Comparison of ENCODE assay signal across 34 cellular contexts in the genomic region with DNA sequence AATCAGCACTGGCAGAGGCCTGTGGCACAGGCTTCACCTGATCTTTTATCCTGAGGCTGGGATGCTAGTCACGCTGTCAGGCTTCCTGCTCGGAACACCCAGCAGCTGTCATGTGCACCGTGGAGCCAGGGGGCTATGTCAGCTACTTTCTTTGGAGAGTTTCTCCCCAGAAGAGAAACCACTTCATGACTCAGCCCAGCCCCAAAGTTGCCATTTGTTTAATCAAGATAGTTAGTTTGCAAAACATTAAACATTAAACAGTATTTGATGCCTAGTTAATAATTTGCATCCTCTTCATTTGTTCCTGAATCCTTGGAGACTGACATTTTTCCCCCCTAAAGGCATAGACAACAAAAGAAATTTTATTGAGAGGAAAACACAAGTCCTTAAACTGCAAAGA. TPM values are rescaled to one million over a fixed set of nuclear protein-coding genes. Genes with fewer than 3 reads are reported as not detected.
DNase-seq lines count a peak whose midpoint lies in the region; ATAC-seq and TF ChIP-seq lines count a peak whose summit lies in the region.
"Had no signal": no experiment of that assay in that cellular context is flagged by ENCODE, and none has a peak within 500 bp of the region (broad histone marks: within the 10 kb centered on the region; RNA-seq: fewer than 3 reads in every experiment).

TSS of gene HABP2 (plus strand) at position 331 of the 400 bp plus-strand sequence. CDS start at position 400, 69 bp downstream.

- H3K9me3 ChIP-seq in hepatocyte (ENCODE audit: low read depth) (no peaks in the 10 kb centered on the region), upper lobe of right lung (no peaks in the 10 kb centered on the region)
- H3K9me3 ChIP-seq: gastrocnemius medialis, HAP-1, lower lobe of right lung, sigmoid colon, vagina had no signal

- H3K27ac ChIP-seq in hepatocyte: peak within 1 kb of the TSS; percentile 78
- H3K27ac ChIP-seq in upper lobe of right lung: no peak within 1 kb of the TSS
- H3K27ac ChIP-seq: gastrocnemius medialis, KMS-11, lower lobe of right lung, RWPE1, sigmoid colon, vagina had no signal

- no peaks in the 10 kb centered on the region for H4K20me1 ChIP-seq in hepatocyte (ENCODE audit: insufficient read depth, poor library complexity, severe bottlenecking)

- DNase-seq in NCI-H146 (lab: John Stamatoyannopoulos, UW) (peak; percentile 23), NCI-H146 treated with DMSO at 0.1 percent for 48 hours (lab: John Stamatoyannopoulos, UW; ENCODE audit: unreplicated experiment) (no peak), hepatocyte (ENCODE audit: low spot score) (peak; percentile 59), lung microvascular endothelial cell (ENCODE audit: low read depth in 2 of 2) (peak; percentile 12 to 31), upper lobe of right lung (no peak), NCI-H2196 treated with DMSO at 0.1 percent for 48 hours (lab: John Stamatoyannopoulos, UW; ENCODE audit: unreplicated experiment) (no peak), NCI-H2171 (lab: John Stamatoyannopoulos, UW) (no peak), GM19240 (ENCODE audit: insufficient read length, low spot score) (no peak)
- DNase-seq: 8988T; activated CD4-positive, CD25-positive, alpha-beta regulatory T cell treated with anti-CD3 and anti-CD28 coated beads, Interleukin-2, amount 50 U/mL, for 72 hours; activated CD8-positive, alpha-beta T cell treated with anti-CD3 and anti-CD28 coated beads for 36 hours; CD4-positive, alpha-beta T cell; cortex of kidney; effector memory CD8-positive, alpha-beta T cell; GDM1; hypothalamus; immature natural killer cell; lower lobe of right lung; NCI-H1436; NCI-H2107; NCI-H510A; sigmoid colon; stimulated activated CD4-positive, alpha-beta T cell treated with anti-CD3 and anti-CD28 coated beads, Interleukin-4, amount 100 ng/mL, for 4 hours had no signal

- peaks cover 42% of the 10 kb centered on the region for H3K4me1 ChIP-seq in hepatocyte (ENCODE audit: insufficient read depth)
- H3K4me1 ChIP-seq in upper lobe of right lung: peaks cover 10% of the 10 kb centered on the region
- H3K4me1 ChIP-seq: gastrocnemius medialis, lower lobe of right lung had no signal

- no peak for TF ChIP-seq CTCF in hepatocyte (IDR thresholded peaks at IDR 0.05; ENCODE audit: poor library complexity)
- TF ChIP-seq CTCF in upper lobe of right lung (IDR thresholded peaks at IDR 0.05): no peak

- H3K4me2 ChIP-seq in hepatocyte: peak within 1 kb of the TSS; percentile 72
- H3K4me2 ChIP-seq: KMS-11 had no signal

- H3K36me3 ChIP-seq in hepatocyte (replicated peaks; ENCODE audit: insufficient read depth, low read depth): no peaks in the 10 kb centered on the region
- no peaks in the 10 kb centered on the region for H3K36me3 ChIP-seq in upper lobe of right lung
- H3K36me3 ChIP-seq: gastrocnemius medialis, HAP-1, lower lobe of right lung, sigmoid colon, vagina had no signal

- no peak within 1 kb of the TSS for H2AFZ ChIP-seq in hepatocyte

- intact Hi-C loops in upper lobe of right lung (cut with DNase I): no loop called here

- H3K27me3 ChIP-seq in hepatocyte (no peaks in the 10 kb centered on the region), upper lobe of right lung (no peaks in the 10 kb centered on the region)
- H3K27me3 ChIP-seq: sigmoid colon, vagina had no signal

- H3K4me3 ChIP-seq in hepatocyte (peak within 1 kb of the TSS; percentile 2), upper lobe of right lung (no peak within 1 kb of the TSS)
- H3K4me3 ChIP-seq: gastrocnemius medialis, HAP-1, lower lobe of right lung, sigmoid colon, vagina had no signal

- no peaks in the 10 kb centered on the region for H3K9me2 ChIP-seq in hepatocyte (replicated peaks; ENCODE audit: insufficient read depth)

- peak; percentile 25 for ATAC-seq in upper lobe of right lung
- ATAC-seq: activated CD8-positive, alpha-beta T cell treated with anti-CD3 and anti-CD28 coated beads for 36 hours; activated naive CD4-positive, alpha-beta T cell treated with anti-CD3 and anti-CD28 coated beads, Interleukin-2, amount 50 U/mL, for 72 hours; effector memory CD8-positive, alpha-beta T cell; stimulated activated memory B cell treated with anti-CD40 and anti-IgM and Interleukin-4, amounts not matched to agents 10 μg/mL and 1 μg/mL and 100 μg/mL, for 72 hours had no signal

- peaks cover 29% of the 10 kb centered on the region for H3K79me2 ChIP-seq in hepatocyte

- WGBS in hepatocyte (ENCODE audit: low lambda C conversion rate, missing lambda C conversion rate): 32% methylated on average over 3 of the region's 3 CpGs

RNA-seq across cellular contexts. Expression of gene HABP2, which starts in this region (rescaled TPM):
- total RNA-seq in hepatocyte: 102 and 109 TPM in 2 replicates
- 48.3 and 55.1 TPM in 2 replicates for polyA plus RNA-seq in hepatocyte
- total RNA-seq in lung microvascular endothelial cell: under 0.01 TPM in 1 of 2 replicates, not detected in the other
- 3.6 TPM for total RNA-seq in upper lobe of right lung
- total RNA-seq: activated CD8-positive, alpha-beta T cell treated with anti-CD3 and anti-CD28 coated beads for 36 hours; activated naive CD4-positive, alpha-beta T cell treated with anti-CD3 and anti-CD28 coated beads, Interleukin-2, amount 50 U/mL, for 72 hours; activated T-helper 2 cell treated with anti-CD3 and anti-CD28 coated beads, Interferon-gamma antibody, Interleukin-2, Interleukin-4, amounts not matched to agents 10 μg/mL and 5 μg/mL and 100 μg/mL, durations not matched to agents 14 hours and 24 hours and 36 hours; cardiac septum; CD4-positive, alpha-beta T cell; posterior vena cava; sigmoid colon; T-helper 1 cell treated with Interleukin-12 subunit alpha and Interleukin-12 subunit beta and Interleukin-4 antibody, amounts not matched to agents 30 ng/mL and 1 ng/mL, for 36 hours; vagina had no signal
- polyA plus RNA-seq: immature natural killer cell, sigmoid colon had no signal

Comparison
In these comparisons a context has a peak if more than half of its experiments do, and no peak if none do; other contexts are left out.
1. RNA of gene HABP2 (total RNA-seq): 102 to 109 TPM in hepatocyte; 3.6 TPM in upper lobe of right lung (single experiment) and under 0.01 TPM in lung microvascular endothelial cell; every median in the first group is over 10 times any median in the second.
2. DNase-seq: peak in NCI-H146 (single experiment) and hepatocyte (single experiment); none in NCI-H146 treated with DMSO at 0.1 percent for 48 hours (single experiment), upper lobe of right lung (single experiment), NCI-H2196 treated with DMSO at 0.1 percent for 48 hours (single experiment), NCI-H2171 (single experiment) and GM19240 (single experiment).
3. Peak in DNase-seq in lung microvascular endothelial cell; RNA of the gene not detected or under 1 TPM.